Comparison of ENCODE assay signal across 21 cellular contexts in the genomic region with DNA sequence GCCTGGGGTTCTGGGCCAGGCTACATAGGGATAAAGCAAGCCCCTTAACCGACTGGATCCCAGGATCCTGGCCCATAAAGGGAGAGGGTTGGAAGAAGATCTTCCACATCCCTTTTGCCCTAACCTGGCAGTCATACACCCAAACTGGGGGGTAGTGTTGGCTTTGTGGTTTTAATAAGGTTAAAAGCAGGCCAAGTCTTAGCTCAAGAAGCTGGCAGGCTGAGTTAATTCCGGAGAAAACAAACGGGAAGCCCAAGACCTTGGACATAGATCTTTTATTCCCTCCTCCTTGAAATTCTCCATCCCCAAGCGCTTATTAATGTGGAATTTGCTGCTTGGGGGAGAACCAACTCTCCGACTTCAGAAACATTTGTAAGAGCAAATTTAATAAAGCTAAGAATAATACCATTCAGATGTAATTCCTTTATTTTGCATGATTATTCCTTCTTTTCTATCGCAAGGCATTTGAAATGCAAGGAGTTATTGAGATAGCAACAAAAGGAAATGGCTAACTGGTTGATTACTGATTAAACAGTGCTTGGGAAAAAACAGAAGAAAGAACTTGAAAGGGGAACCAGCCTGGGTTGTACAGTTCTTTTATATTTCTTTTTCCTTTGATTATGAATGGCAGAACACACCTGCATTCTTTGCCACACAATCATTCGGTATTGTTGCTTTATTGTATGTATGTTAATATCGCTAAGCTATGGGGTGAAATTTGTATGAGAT. TPM values are rescaled to one million over a fixed set of nuclear protein-coding genes. Genes with fewer than 3 reads are reported as not detected.
DNase-seq lines count a peak whose midpoint lies in the region; ATAC-seq and TF ChIP-seq lines count a peak whose summit lies in the region.
"Had no signal": no experiment of that assay in that cellular context is flagged by ENCODE, and none has a peak within 500 bp of the region (broad histone marks: within the 10 kb centered on the region; RNA-seq: fewer than 3 reads in every experiment).

No MANE protein-coding gene starts in this region.

- in situ Hi-C loops in Caki2 (cut with HindIII; ENCODE audit: low pct_unique_long_range_greater_than_20kb, low sequenced_read_pairs): no loop called here

- H3K4me3 Mint-ChIP-seq in WTC11 (no peak overlapping the region), progenitor cell of endocrine pancreas (ENCODE audit: low read depth) (no peak overlapping the region)
- H3K4me3 Mint-ChIP-seq: activated CD4-positive, alpha-beta memory T cell treated with anti-CD3 and anti-CD28 coated beads, Interleukin-2, amount 10 ng/mL, durations not matched to agents 7 days and 5 days; CD14-positive monocyte had no signal

- intact Hi-C loops in posterior cingulate gyrus (cut with DNase I): no loop called here

- ATAC-seq in WTC11 (peak; percentile 41), GM21737 (IDR thresholded peaks at IDR 0.05; ENCODE audit: unreplicated experiment) (no peak)
- ATAC-seq: Panc1 had no signal

- H3K36me3 Mint-ChIP-seq in WTC11 (no peaks in the 10 kb centered on the region), progenitor cell of endocrine pancreas (ENCODE audit: insufficient read depth) (no peaks in the 10 kb centered on the region)
- H3K36me3 Mint-ChIP-seq: CD14-positive monocyte had no signal

- POLR2A ChIA-PET in WTC11 (lab: Charles Lee): no interaction called here

- peak; percentile 46 for DNase-seq in Caki2 (ENCODE audit: low read depth)
- DNase-seq in WTC11 (ENCODE audit: low spot score): no peak
- DNase-seq in kidney tubule cell (ENCODE audit: low spot score): peak; percentile 44
- no peak for DNase-seq in progenitor cell of endocrine pancreas (ENCODE audit: low spot score, unreplicated experiment)
- DNase-seq in NCI-H2029 (lab: John Stamatoyannopoulos, UW): no peak
- DNase-seq in posterior cingulate gyrus: no peak
- DNase-seq in T1000 (lab: John Stamatoyannopoulos, UW): no peak
- DNase-seq: activated CD4-positive, alpha-beta memory T cell treated with anti-CD3 and anti-CD28 coated beads, Interleukin-2, amount 10 ng/mL, durations not matched to agents 7 days and 5 days; activated gamma-delta T cell treated with Interleukin-2 at 50 U/mL for 16 hours; activated T-cell treated with anti-CD3 and anti-CD28 coated beads for 4 hours; GM23248; KG1; MV-4-11; NCI-H187; NCI-H226; stimulated activated CD8-positive, alpha-beta memory T cell treated with anti-CD3 and anti-CD28 coated beads, Interleukin-4, amount 100 ng/mL, for 48 hours had no signal

- TF ChIP-seq CTCF in WTC11 (IDR thresholded peaks at IDR 0.05): no peak
- no peak for TF ChIP-seq CTCF in progenitor cell of endocrine pancreas (IDR thresholded peaks at IDR 0.05; ENCODE audit: unreplicated experiment)

- H3K27me3 Mint-ChIP-seq in WTC11 (ENCODE audit: low read depth): peaks cover 17% of the 10 kb centered on the region
- H3K27me3 Mint-ChIP-seq in progenitor cell of endocrine pancreas: no peaks in the 10 kb centered on the region

- H3K27ac Mint-ChIP-seq in WTC11 (no peak overlapping the region), progenitor cell of endocrine pancreas (peak overlapping the region; percentile 86)
- H3K27ac Mint-ChIP-seq: activated CD4-positive, alpha-beta memory T cell treated with anti-CD3 and anti-CD28 coated beads, Interleukin-2, amount 10 ng/mL, durations not matched to agents 7 days and 5 days; CD14-positive monocyte had no signal

- H3K4me1 Mint-ChIP-seq in WTC11 (peaks cover 23% of the 10 kb centered on the region), progenitor cell of endocrine pancreas (ENCODE audit: low read depth) (peaks cover 29% of the 10 kb centered on the region)
- H3K4me1 Mint-ChIP-seq: activated CD4-positive, alpha-beta memory T cell treated with anti-CD3 and anti-CD28 coated beads, Interleukin-2, amount 10 ng/mL, durations not matched to agents 7 days and 5 days; CD14-positive monocyte had no signal

- H3K9me3 Mint-ChIP-seq in WTC11 (peaks cover 9% of the 10 kb centered on the region), progenitor cell of endocrine pancreas (ENCODE audit: low read depth) (no peaks in the 10 kb centered on the region)
- H3K9me3 Mint-ChIP-seq: activated CD4-positive, alpha-beta memory T cell treated with anti-CD3 and anti-CD28 coated beads, Interleukin-2, amount 10 ng/mL, durations not matched to agents 7 days and 5 days had no signal

- CTCF ChIA-PET in WTC11 (lab: Charles Lee): no interaction called here

TF ChIP-seq in WTC11, 78 proteins besides CTCF, POLR2A, EP300 and RAD21:
- TF ChIP-seq, protein P1, sequence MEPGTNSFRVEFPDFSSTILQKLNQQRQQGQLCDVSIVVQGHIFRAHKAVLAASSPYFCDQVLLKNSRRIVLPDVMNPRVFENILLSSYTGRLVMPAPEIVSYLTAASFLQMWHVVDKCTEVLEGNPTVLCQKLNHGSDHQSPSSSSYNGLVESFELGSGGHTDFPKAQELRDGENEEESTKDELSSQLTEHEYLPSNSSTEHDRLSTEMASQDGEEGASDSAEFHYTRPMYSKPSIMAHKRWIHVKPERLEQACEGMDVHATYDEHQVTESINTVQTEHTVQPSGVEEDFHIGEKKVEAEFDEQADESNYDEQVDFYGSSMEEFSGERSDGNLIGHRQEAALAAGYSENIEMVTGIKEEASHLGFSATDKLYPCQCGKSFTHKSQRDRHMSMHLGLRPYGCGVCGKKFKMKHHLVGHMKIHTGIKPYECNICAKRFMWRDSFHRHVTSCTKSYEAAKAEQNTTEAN (CRISPR knock-in tag; IDR thresholded peaks at IDR 0.05): no peak
- TF ChIP-seq RORB (CRISPR knock-in tag; IDR thresholded peaks at IDR 0.05): no peak
- no peak for TF ChIP-seq ELF4 (CRISPR knock-in tag; IDR thresholded peaks at IDR 0.05; ENCODE audit: low read depth)
- no peak for TF ChIP-seq CBFB (CRISPR knock-in tag; IDR thresholded peaks at IDR 0.05; ENCODE audit: low read depth)

RNA-seq across cellular contexts. Expression of a gene that starts 6.2 kb away (rescaled TPM):
- 3.0 and 7.7 TPM in 2 replicates for total RNA-seq in Caki2 (2014; rRNA removed; shearing (Covaris generic); ENCODE audit: low replicate concordance)
- total RNA-seq in WTC11 (2021) (50.5 to 61.4 TPM (median 58.0 TPM) in 3 replicates), progenitor cell of endocrine pancreas (100 and 105 TPM in 2 replicates)
- total RNA-seq: A673, endothelial cell of umbilical vein had no signal

RNA-seq across cellular contexts. Expression of a gene that starts 44.2 kb away (rescaled TPM):
- total RNA-seq in Caki2 (2014; rRNA removed; shearing (Covaris generic); ENCODE audit: low replicate concordance): 51.9 and 65.0 TPM in 2 replicates
- total RNA-seq in WTC11 (2021) (12.3 to 15.6 TPM (median 13.6 TPM) in 3 replicates), progenitor cell of endocrine pancreas (20.5 and 21.3 TPM in 2 replicates)

Comparison
In these comparisons a context has a peak if more than half of its experiments do, and no peak if none do; other contexts are left out.
1. DNase-seq: peak in Caki2 (single experiment) and kidney tubule cell (single experiment); none in WTC11 (single experiment), progenitor cell of endocrine pancreas (single experiment), NCI-H2029 (single experiment), posterior cingulate gyrus (0 of 10) and T1000 (single experiment).